8 cellular contexts compared by ENCODE assay signal in genomic region chr2:85418132-85419008, GRCh38. TPM values are rescaled to one million over a fixed set of nuclear protein-coding genes. Genes with fewer than 3 reads are reported as not detected.
A peak's percentile ranks its signal among the peaks of the same experiment; 100 is the strongest.
DNase-seq lines count a peak whose midpoint lies in the region; ATAC-seq, FAIRE-seq and TF ChIP-seq lines count a peak whose summit lies in the region.

TSS of gene SH2D6 (plus strand) at chr2:85418714. CDS start at chr2:85429466, 10,752 bp downstream.

- H3K27me3 Mint-ChIP-seq in T-helper 1 cell treated with Interleukin-12 subunit alpha and Interleukin-12 subunit beta and Interleukin-4 antibody, amounts not matched to agents 30 μg/mL and 1 μg/mL, for 36 hours (ENCODE audit: low read depth) = peaks cover 4% of the 10 kb centered on the region

- H3K4me1 ChIP-seq in right atrium auricular region = peaks cover 0 to 40% of the 10 kb centered on the region in 2 donors

- peak; percentile 81 for ATAC-seq in HG02610 (IDR thresholded peaks at IDR 0.05; ENCODE audit: unreplicated experiment)

- TF ChIP-seq CTCF in right atrium auricular region (IDR thresholded peaks at IDR 0.05) = no peak

- DNase-seq in GM12892 (ENCODE audit: insufficient read length) (peak; percentile 93), NCI-H1092 (lab: John Stamatoyannopoulos, UW) (peak; percentile 62), amygdala (lab: John Stamatoyannopoulos, UW) (peak; percentile 43 to 96 (median 85)), right atrium auricular region (ENCODE audit: low spot score) (peak; percentile 87), pulmonary artery endothelial cell (ENCODE audit: low read depth, low spot score) (peak; percentile 49), urothelium cell line (ENCODE audit: low spot score) (peak; percentile 92)

- no peaks in the 10 kb centered on the region for H3K36me3 ChIP-seq in right atrium auricular region

- peak; percentile 85 for FAIRE-seq in GM12892 (lab: Jason Lieb, UNC)
- no peak for FAIRE-seq in urothelium cell line (lab: Jason Lieb, UNC)

- TF ChIP-seq POLR2A in GM12892 (IDR thresholded peaks at IDR 0.05; ENCODE audit: low read depth, low read length) = peak; percentile 60

- peak within 1 kb of the TSS; percentile 93 to 94 for H3K27ac ChIP-seq in right atrium auricular region

- no peaks in the 10 kb centered on the region for H3K36me3 Mint-ChIP-seq in T-helper 1 cell treated with Interleukin-12 subunit alpha and Interleukin-12 subunit beta and Interleukin-4 antibody, amounts not matched to agents 30 μg/mL and 1 μg/mL, for 36 hours (ENCODE audit: low read depth)

- H3K27me3 ChIP-seq in right atrium auricular region = no peaks in the 10 kb centered on the region

- peak within 1 kb of the TSS; percentile 97 for H3K27ac Mint-ChIP-seq in T-helper 1 cell treated with Interleukin-12 subunit alpha and Interleukin-12 subunit beta and Interleukin-4 antibody, amounts not matched to agents 30 μg/mL and 1 μg/mL, for 36 hours

- H3K9me3 Mint-ChIP-seq in T-helper 1 cell treated with Interleukin-12 subunit alpha and Interleukin-12 subunit beta and Interleukin-4 antibody, amounts not matched to agents 30 μg/mL and 1 μg/mL, for 36 hours = no peaks in the 10 kb centered on the region

- peaks cover 32% of the 10 kb centered on the region for H3K4me1 Mint-ChIP-seq in T-helper 1 cell treated with Interleukin-12 subunit alpha and Interleukin-12 subunit beta and Interleukin-4 antibody, amounts not matched to agents 30 μg/mL and 1 μg/mL, for 36 hours (ENCODE audit: low read depth)

- H3K4me3 ChIP-seq in right atrium auricular region = peak within 1 kb of the TSS; percentile 72 to 77

- H3K9me3 ChIP-seq in right atrium auricular region = no peaks in the 10 kb centered on the region

- peak within 1 kb of the TSS; percentile 92 for H3K4me3 Mint-ChIP-seq in T-helper 1 cell treated with Interleukin-12 subunit alpha and Interleukin-12 subunit beta and Interleukin-4 antibody, amounts not matched to agents 30 μg/mL and 1 μg/mL, for 36 hours

RNA-seq across cellular contexts. Expression of gene SH2D6, which starts in this region (rescaled TPM):
- polyA plus RNA-seq in GM12892 (2012; ENCODE audit: missing spikeins) = not detected
- total RNA-seq in right atrium auricular region = not detected
- 0.13 TPM in 1 of 2 replicates, not detected in the other for total RNA-seq in pulmonary artery endothelial cell

Comparison
In these comparisons a context has a peak if more than half of its experiments do, and no peak if none do; other contexts are left out.
1. Peak in every context shown above with its lines: DNase-seq, ATAC-seq, H3K4me3 ChIP-seq and H3K27ac ChIP-seq.
2. Peak in DNase-seq, H3K4me3 ChIP-seq and H3K27ac ChIP-seq in right atrium auricular region; RNA of the gene not detected or under 1 TPM.
3. Peak in DNase-seq in pulmonary artery endothelial cell; RNA of the gene not detected or under 1 TPM.